ENCODE assay signal across 2 cellular contexts in genomic region chr1:221796700-221797099, GRCh38.
TF ChIP-seq lines count a peak whose summit lies in the region.

No MANE protein-coding gene starts in this region.

TF ChIP-seq in A549, 52 proteins besides CTCF, POLR2A, EP300 and RAD21:
- no peak for TF ChIP-seq BCL3 (IDR thresholded peaks at IDR 0.05)
- TF ChIP-seq MAFK (IDR thresholded peaks at IDR 0.05; ENCODE audit: partially characterized antibody): peak; percentile 22

TF ChIP-seq in K562, 482 proteins besides CTCF, POLR2A, EP300 and RAD21:
- TF ChIP-seq MAFK (IDR thresholded peaks at IDR 0.05; ENCODE audit: low read length) (peak; percentile 20; the same call in 1 of the 2 replicates), U2AF1 (optimal IDR thresholded peaks at IDR 0.05; ENCODE audit: low read depth, low read length) (no peak), TAL1 (IDR thresholded peaks at IDR 0.05) (peak; percentile 30; the same call in 1 of the 2 replicates), TRIM25 (IDR thresholded peaks at IDR 0.05; ENCODE audit: borderline replicate concordance) (no peak), ZNF583 (CRISPR knock-in tag; IDR thresholded peaks at IDR 0.05) (no peak), CBFA2T3 (IDR thresholded peaks at IDR 0.05) (peak; percentile 34; the same call in 1 of the 2 replicates), MAFG (tag; conservative IDR thresholded peaks at IDR 0.05) (peak; percentile 56), ZNF316 (IDR thresholded peaks at IDR 0.05) (peak; percentile 77), C11orf30 (IDR thresholded peaks at IDR 0.05; ENCODE audit: low read depth) (peak; percentile 65), SOX6 (IDR thresholded peaks at IDR 0.05) (peak; percentile 16; the same call in 1 of the 2 replicates), POU5F1 (IDR thresholded peaks at IDR 0.05; ENCODE audit: borderline replicate concordance, low read depth, low read length, partially characterized antibody) (no peak), NUFIP1 (IDR thresholded peaks at IDR 0.05; ENCODE audit: partially characterized antibody) (no peak), ARID1B (IDR thresholded peaks at IDR 0.05) (peak; percentile 47; the same call in 1 of the 2 replicates), DNMT1 (IDR thresholded peaks at IDR 0.05) (no peak), MAFF (IDR thresholded peaks at IDR 0.05; ENCODE audit: low read length) (peak; percentile 47; the same call in 1 of the 2 replicates), ZNF561 (CRISPR knock-in tag; conservative IDR thresholded peaks at IDR 0.05) (no peak)
- TF ChIP-seq, protein P1, sequence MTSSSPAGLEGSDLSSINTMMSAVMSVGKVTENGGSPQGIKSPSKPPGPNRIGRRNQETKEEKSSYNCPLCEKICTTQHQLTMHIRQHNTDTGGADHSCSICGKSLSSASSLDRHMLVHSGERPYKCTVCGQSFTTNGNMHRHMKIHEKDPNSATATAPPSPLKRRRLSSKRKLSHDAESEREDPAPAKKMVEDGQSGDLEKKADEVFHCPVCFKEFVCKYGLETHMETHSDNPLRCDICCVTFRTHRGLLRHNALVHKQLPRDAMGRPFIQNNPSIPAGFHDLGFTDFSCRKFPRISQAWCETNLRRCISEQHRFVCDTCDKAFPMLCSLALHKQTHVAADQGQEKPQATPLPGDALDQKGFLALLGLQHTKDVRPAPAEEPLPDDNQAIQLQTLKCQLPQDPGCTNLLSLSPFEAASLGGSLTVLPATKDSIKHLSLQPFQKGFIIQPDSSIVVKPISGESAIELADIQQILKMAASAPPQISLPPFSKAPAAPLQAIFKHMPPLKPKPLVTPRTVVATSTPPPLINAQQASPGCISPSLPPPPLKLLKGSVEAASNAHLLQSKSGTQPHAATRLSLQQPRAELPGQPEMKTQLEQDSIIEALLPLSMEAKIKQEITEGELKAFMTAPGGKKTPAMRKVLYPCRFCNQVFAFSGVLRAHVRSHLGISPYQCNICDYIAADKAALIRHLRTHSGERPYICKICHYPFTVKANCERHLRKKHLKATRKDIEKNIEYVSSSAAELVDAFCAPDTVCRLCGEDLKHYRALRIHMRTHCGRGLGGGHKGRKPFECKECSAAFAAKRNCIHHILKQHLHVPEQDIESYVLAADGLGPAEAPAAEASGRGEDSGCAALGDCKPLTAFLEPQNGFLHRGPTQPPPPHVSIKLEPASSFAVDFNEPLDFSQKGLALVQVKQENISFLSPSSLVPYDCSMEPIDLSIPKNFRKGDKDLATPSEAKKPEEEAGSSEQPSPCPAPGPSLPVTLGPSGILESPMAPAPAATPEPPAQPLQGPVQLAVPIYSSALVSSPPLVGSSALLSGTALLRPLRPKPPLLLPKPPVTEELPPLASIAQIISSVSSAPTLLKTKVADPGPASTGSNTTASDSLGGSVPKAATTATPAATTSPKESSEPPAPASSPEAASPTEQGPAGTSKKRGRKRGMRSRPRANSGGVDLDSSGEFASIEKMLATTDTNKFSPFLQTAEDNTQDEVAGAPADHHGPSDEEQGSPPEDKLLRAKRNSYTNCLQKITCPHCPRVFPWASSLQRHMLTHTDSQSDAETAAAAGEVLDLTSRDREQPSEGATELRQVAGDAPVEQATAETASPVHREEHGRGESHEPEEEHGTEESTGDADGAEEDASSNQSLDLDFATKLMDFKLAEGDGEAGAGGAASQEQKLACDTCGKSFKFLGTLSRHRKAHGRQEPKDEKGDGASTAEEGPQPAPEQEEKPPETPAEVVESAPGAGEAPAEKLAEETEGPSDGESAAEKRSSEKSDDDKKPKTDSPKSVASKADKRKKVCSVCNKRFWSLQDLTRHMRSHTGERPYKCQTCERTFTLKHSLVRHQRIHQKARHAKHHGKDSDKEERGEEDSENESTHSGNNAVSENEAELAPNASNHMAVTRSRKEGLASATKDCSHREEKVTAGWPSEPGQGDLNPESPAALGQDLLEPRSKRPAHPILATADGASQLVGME (CRISPR knock-in tag; IDR thresholded peaks at IDR 0.05): no peak
- TF ChIP-seq, protein P2, sequence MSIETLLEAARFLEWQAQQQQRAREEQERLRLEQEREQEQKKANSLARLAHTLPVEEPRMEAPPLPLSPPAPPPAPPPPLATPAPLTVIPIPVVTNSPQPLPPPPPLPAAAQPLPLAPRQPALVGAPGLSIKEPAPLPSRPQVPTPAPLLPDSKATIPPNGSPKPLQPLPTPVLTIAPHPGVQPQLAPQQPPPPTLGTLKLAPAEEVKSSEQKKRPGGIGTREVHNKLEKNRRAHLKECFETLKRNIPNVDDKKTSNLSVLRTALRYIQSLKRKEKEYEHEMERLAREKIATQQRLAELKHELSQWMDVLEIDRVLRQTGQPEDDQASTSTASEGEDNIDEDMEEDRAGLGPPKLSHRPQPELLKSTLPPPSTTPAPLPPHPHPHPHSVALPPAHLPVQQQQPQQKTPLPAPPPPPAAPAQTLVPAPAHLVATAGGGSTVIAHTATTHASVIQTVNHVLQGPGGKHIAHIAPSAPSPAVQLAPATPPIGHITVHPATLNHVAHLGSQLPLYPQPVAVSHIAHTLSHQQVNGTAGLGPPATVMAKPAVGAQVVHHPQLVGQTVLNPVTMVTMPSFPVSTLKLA (conservative IDR thresholded peaks at IDR 0.05): no peak
- TF ChIP-seq, protein P3, sequence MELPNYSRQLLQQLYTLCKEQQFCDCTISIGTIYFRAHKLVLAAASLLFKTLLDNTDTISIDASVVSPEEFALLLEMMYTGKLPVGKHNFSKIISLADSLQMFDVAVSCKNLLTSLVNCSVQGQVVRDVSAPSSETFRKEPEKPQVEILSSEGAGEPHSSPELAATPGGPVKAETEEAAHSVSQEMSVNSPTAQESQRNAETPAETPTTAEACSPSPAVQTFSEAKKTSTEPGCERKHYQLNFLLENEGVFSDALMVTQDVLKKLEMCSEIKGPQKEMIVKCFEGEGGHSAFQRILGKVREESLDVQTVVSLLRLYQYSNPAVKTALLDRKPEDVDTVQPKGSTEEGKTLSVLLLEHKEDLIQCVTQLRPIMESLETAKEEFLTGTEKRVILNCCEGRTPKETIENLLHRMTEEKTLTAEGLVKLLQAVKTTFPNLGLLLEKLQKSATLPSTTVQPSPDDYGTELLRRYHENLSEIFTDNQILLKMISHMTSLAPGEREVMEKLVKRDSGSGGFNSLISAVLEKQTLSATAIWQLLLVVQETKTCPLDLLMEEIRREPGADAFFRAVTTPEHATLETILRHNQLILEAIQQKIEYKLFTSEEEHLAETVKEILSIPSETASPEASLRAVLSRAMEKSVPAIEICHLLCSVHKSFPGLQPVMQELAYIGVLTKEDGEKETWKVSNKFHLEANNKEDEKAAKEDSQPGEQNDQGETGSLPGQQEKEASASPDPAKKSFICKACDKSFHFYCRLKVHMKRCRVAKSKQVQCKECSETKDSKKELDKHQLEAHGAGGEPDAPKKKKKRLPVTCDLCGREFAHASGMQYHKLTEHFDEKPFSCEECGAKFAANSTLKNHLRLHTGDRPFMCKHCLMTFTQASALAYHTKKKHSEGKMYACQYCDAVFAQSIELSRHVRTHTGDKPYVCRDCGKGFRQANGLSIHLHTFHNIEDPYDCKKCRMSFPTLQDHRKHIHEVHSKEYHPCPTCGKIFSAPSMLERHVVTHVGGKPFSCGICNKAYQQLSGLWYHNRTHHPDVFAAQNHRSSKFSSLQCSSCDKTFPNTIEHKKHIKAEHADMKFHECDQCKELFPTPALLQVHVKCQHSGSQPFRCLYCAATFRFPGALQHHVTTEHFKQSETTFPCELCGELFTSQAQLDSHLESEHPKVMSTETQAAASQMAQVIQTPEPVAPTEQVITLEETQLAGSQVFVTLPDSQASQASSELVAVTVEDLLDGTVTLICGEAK (IDR thresholded peaks at IDR 0.05): no peak
- TF ChIP-seq, protein P3 (CRISPR knock-in tag; IDR thresholded peaks at IDR 0.05): no peak
TF ChIP-seq in K562: peak in this region for 9.
